In genomic region chr3:85090495-85090894, GRCh38 we compare ENCODE assay signal across 26 cellular contexts.
"Had no signal": no experiment of that assay in that cellular context is flagged by ENCODE, and none has a peak within 500 bp of the region (broad histone marks: within the 10 kb centered on the region; RNA-seq: fewer than 3 reads in every experiment).

No MANE protein-coding gene starts in this region.

- H3K36me3 ChIP-seq: brain microvascular endothelial cell, cardiac muscle cell, colonic mucosa, Peyer's patch, SJCRH30 had no signal

- H3K9ac ChIP-seq: KMS-11, SK-N-SH had no signal

- H3K9me2 ChIP-seq: SK-N-SH had no signal

- H3K4me3 ChIP-seq: cardiac muscle cell, colonic mucosa, Peyer's patch, SJCRH30 had no signal

- H3K27ac Mint-ChIP-seq: activated B cell treated with CpG ODN at 0.5 μM for 24 hours; activated CD4-positive, alpha-beta memory T cell treated with anti-CD3 and anti-CD28 coated beads for 36 hours; activated CD4-positive, alpha-beta T cell treated with anti-CD3 and anti-CD28 coated beads, Interleukin-2, amount 10 ng/mL, durations not matched to agents 7 days and 5 days; activated naive CD4-positive, alpha-beta T cell treated with anti-CD3 and anti-CD28 coated beads for 36 hours; activated naive CD8-positive, alpha-beta T cell had no signal

- H3K27ac ChIP-seq: brain microvascular endothelial cell, cardiac muscle cell, colonic mucosa, KMS-11, Peyer's patch, RWPE1, SJCRH30 had no signal

- H3K27me3 ChIP-seq: brain microvascular endothelial cell, cardiac muscle cell, colonic mucosa, Peyer's patch, SJCRH30 had no signal

- H3K4me2 ChIP-seq: KMS-11, SK-N-SH had no signal

- H3K27me3 Mint-ChIP-seq: activated B cell treated with CpG ODN at 0.5 μM for 24 hours; activated CD4-positive, alpha-beta memory T cell treated with anti-CD3 and anti-CD28 coated beads for 36 hours; activated CD4-positive, alpha-beta T cell treated with anti-CD3 and anti-CD28 coated beads, Interleukin-2, amount 10 ng/mL, durations not matched to agents 7 days and 5 days; activated naive CD8-positive, alpha-beta T cell had no signal

- H3K9me3 ChIP-seq: colonic mucosa, Peyer's patch, SJCRH30, SK-N-SH had no signal

- ATAC-seq: activated T-cell treated with anti-CD3 and anti-CD28 coated beads, Interleukin-2, amount 50 U/mL, for 4 hours had no signal

- H3K4me3 Mint-ChIP-seq: activated B cell treated with CpG ODN at 0.5 μM for 24 hours; activated CD4-positive, alpha-beta memory T cell treated with anti-CD3 and anti-CD28 coated beads for 36 hours; activated CD4-positive, alpha-beta T cell treated with anti-CD3 and anti-CD28 coated beads, Interleukin-2, amount 10 ng/mL, durations not matched to agents 7 days and 5 days; activated naive CD4-positive, alpha-beta T cell treated with anti-CD3 and anti-CD28 coated beads for 36 hours; activated naive CD8-positive, alpha-beta T cell; activated T-cell treated with anti-CD3 and anti-CD28 coated beads, Interleukin-2, amount 50 U/mL, for 4 hours had no signal

- DNase-seq: activated B cell treated with CpG ODN at 0.5 μM for 24 hours; activated CD4-positive, alpha-beta memory T cell treated with anti-CD3 and anti-CD28 coated beads for 36 hours; activated CD4-positive, alpha-beta T cell treated with anti-CD3 and anti-CD28 coated beads, Interleukin-2, amount 10 ng/mL, durations not matched to agents 7 days and 5 days; activated CD8-positive, alpha-beta memory T cell treated with anti-CD3 and anti-CD28 coated beads for 24 hours; activated gamma-delta T cell; activated naive CD4-positive, alpha-beta T cell treated with anti-CD3 and anti-CD28 coated beads for 36 hours; activated T-cell treated with anti-CD3 and anti-CD28 coated beads, Interleukin-2, amount 50 U/mL, for 4 hours; amygdala; brain microvascular endothelial cell; cerebellar nuclear complex; colonic mucosa; NCI-H1092; NCI-H1417 treated with DMSO at 0.1 percent for 48 hours; NCI-H1694 treated with DMSO at 0.1 percent for 48 hours; NCI-H2029 treated with DMSO at 0.1 percent for 48 hours; NCI-H510A treated with DMSO at 0.1 percent for 48 hours; OCI-M1; Peyer's patch; Right ventricle myocardium superior; SJCRH30; SK-N-SH; SW 1271 had no signal

- H3K4me1 ChIP-seq: colonic mucosa, Peyer's patch, SJCRH30 had no signal

- H3K4me1 Mint-ChIP-seq: activated B cell treated with CpG ODN at 0.5 μM for 24 hours; activated CD4-positive, alpha-beta T cell treated with anti-CD3 and anti-CD28 coated beads, Interleukin-2, amount 10 ng/mL, durations not matched to agents 7 days and 5 days had no signal

- H3K36me3 Mint-ChIP-seq: activated CD4-positive, alpha-beta memory T cell treated with anti-CD3 and anti-CD28 coated beads for 36 hours; activated naive CD8-positive, alpha-beta T cell had no signal
